13 cellular contexts compared by ENCODE assay signal in the genomic region with DNA sequence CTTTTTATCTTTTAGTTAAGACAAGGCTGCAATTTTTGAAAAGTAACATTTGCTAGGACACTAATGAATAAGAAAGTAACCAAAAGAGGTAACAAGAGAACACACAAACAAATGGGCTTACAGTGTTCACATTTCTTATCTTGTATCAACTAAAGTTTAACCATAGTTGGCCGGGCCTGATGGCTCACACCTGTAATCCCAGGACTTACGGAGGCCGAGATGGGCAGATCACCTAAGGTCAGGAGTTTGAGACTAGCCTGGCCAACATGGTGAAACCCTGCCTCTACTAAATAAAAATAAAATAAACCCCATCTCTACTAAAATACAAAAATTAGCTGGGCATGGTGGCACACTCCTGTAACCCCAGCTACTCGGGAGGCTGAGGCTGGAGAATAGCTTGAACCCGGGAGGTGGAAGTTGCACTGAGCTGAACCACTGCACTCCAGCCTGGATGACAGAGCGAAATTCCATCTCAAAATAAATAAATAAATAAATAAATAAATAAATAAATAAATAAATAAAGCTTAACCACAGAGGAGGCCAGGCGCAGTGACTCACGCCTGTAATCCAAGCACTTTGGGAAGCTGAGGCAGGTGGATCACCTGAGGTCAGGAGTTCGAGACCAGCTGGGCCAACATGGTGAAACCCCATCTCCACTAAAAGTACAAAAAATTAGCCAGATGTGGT. TPM values are rescaled to one million over a fixed set of nuclear protein-coding genes. Genes with fewer than 3 reads are reported as not detected.
DNase-seq lines count a peak whose midpoint lies in the region; ATAC-seq and TF ChIP-seq lines count a peak whose summit lies in the region.
"Not testable (repeated sequence)": the region's sequence is repeated elsewhere in the genome, so short reads cannot be mapped to it uniquely, and the experiment has no call there.
"Had no signal": no experiment of that assay in that cellular context is flagged by ENCODE, and none has a peak within 500 bp of the region (broad histone marks: within the 10 kb centered on the region; RNA-seq: fewer than 3 reads in every experiment).

No MANE protein-coding gene starts in this region.

- H3K4me1 ChIP-seq in CD4-positive, alpha-beta memory T cell (ENCODE audit: insufficient read depth, low read length); prostate gland (replicated peaks): not testable (repeated sequence)

- H3K27me3 ChIP-seq in CD4-positive, alpha-beta memory T cell (ENCODE audit: insufficient read depth, low read length); prostate gland (replicated peaks; ENCODE audit: insufficient read depth): not testable (repeated sequence)

- not testable (repeated sequence) for H3K4me3 ChIP-seq in CD4-positive, alpha-beta memory T cell (ENCODE audit: low read length in 2 of 2); prostate gland

- not testable (repeated sequence) for H3K9me3 Mint-ChIP-seq in CD4-positive, alpha-beta memory T cell; activated T-cell treated with anti-CD3 and anti-CD28 coated beads, Interleukin-2, amount 50 U/mL, for 72 hours; MCF 10A (ENCODE audit: unreplicated experiment); memory B cell; type B pancreatic cell

- H3K4me3 Mint-ChIP-seq in CD4-positive, alpha-beta memory T cell: peak overlapping the region in 5 of 8 donors; percentile 10 to 46 (median 30)
- H3K4me3 Mint-ChIP-seq in T-helper 17 cell, memory B cell, type B pancreatic cell: not testable (repeated sequence)
- peak overlapping the region; percentile 49 to 52 for H3K4me3 Mint-ChIP-seq in activated T-cell treated with anti-CD3 and anti-CD28 coated beads, Interleukin-2, amount 50 U/mL, for 72 hours
- peak overlapping the region; percentile 83 for H3K4me3 Mint-ChIP-seq in MCF 10A (ENCODE audit: unreplicated experiment)

- TF ChIP-seq CTCF in MCF 10A (IDR thresholded peaks at IDR 0.05; ENCODE audit: unreplicated experiment); prostate gland (IDR thresholded peaks at IDR 0.05); type B pancreatic cell (conservative IDR thresholded peaks at IDR 0.05): not testable (repeated sequence)

- peaks cover 0 to 24% of the 10 kb centered on the region in 2 donors for H3K36me3 Mint-ChIP-seq in CD4-positive, alpha-beta memory T cell
- H3K36me3 Mint-ChIP-seq in T-helper 17 cell (ENCODE audit: low read depth); activated T-cell treated with anti-CD3 and anti-CD28 coated beads, Interleukin-2, amount 50 U/mL, for 72 hours (ENCODE audit: insufficient read depth in 2 of 2); MCF 10A (ENCODE audit: insufficient read depth, unreplicated experiment); memory B cell; type B pancreatic cell: not testable (repeated sequence)

- POLR2A ChIA-PET in CD4-positive, alpha-beta memory T cell (lab: Charles Lee; ENCODE audit: partially characterized antibody): interaction anchor here (1.0 to 4.0 kb wide), 8 partner anchors 16 to 185 kb away, joined by 4 to 67 read pairs (median 22); a partner anchor contains a TSS
- POLR2A ChIA-PET in MCF 10A (lab: Yijun Ruan, JAX): interaction anchor here (0.8 to 2.9 kb wide), 3 partner anchors 85 to 185 kb away, joined by 3 to 32 read pairs (median 4); a partner anchor contains a TSS

- peak overlapping the region in 5 of 7 donors; percentile 43 to 80 (median 66) for H3K27ac Mint-ChIP-seq in CD4-positive, alpha-beta memory T cell
- H3K27ac Mint-ChIP-seq in T-helper 17 cell (peak overlapping the region; percentile 21), memory B cell (peak overlapping the region; percentile 38), type B pancreatic cell (peak overlapping the region; percentile 26)
- H3K27ac Mint-ChIP-seq in activated T-cell treated with anti-CD3 and anti-CD28 coated beads, Interleukin-2, amount 50 U/mL, for 72 hours; MCF 10A (ENCODE audit: low read depth, unreplicated experiment): not testable (repeated sequence)

- not testable (repeated sequence) for H3K27me3 Mint-ChIP-seq in CD4-positive, alpha-beta memory T cell; T-helper 17 cell; memory B cell; type B pancreatic cell
- peaks cover 12% of the 10 kb centered on the region for H3K27me3 Mint-ChIP-seq in activated T-cell treated with anti-CD3 and anti-CD28 coated beads, Interleukin-2, amount 50 U/mL, for 72 hours (ENCODE audit: low read depth)
- H3K27me3 Mint-ChIP-seq in MCF 10A (ENCODE audit: insufficient read depth, unreplicated experiment): peaks cover 13% of the 10 kb centered on the region

- not testable (repeated sequence) for ATAC-seq in T-helper 17 cell; activated T-cell treated with anti-CD3 and anti-CD28 coated beads, Interleukin-2, amount 50 U/mL, for 72 hours (replicated peaks in 1 of 2); memory B cell (ENCODE audit: low read depth)

- TF ChIP-seq POLR2A in prostate gland (IDR thresholded peaks at IDR 0.05): not testable (repeated sequence)

- H3K36me3 ChIP-seq in CD4-positive, alpha-beta memory T cell (ENCODE audit: insufficient read depth, low read length); prostate gland: not testable (repeated sequence)
- H3K36me3 ChIP-seq in KOPT-K1 (ENCODE audit: insufficient read depth, low read length): peaks cover 17% of the 10 kb centered on the region; the same call in 1 of the 2 replicates

- BruUV-seq in MCF 10A (replicated peaks; lab: Mats Ljungman, UMichigan): not testable (repeated sequence)

- H3K4me1 Mint-ChIP-seq in CD4-positive, alpha-beta memory T cell: peaks cover 5 to 23% (median 16%) of the 10 kb centered on the region in 4 donors
- H3K4me1 Mint-ChIP-seq in T-helper 17 cell; MCF 10A (ENCODE audit: insufficient read depth, unreplicated experiment); memory B cell: not testable (repeated sequence)
- H3K4me1 Mint-ChIP-seq in activated T-cell treated with anti-CD3 and anti-CD28 coated beads, Interleukin-2, amount 50 U/mL, for 72 hours (ENCODE audit: low read depth): peaks cover 15% of the 10 kb centered on the region
- H3K4me1 Mint-ChIP-seq in type B pancreatic cell (ENCODE audit: unreplicated experiment): peaks cover 20% of the 10 kb centered on the region

- H3K9me3 ChIP-seq in CD4-positive, alpha-beta memory T cell (ENCODE audit: control insufficient read depth in 1 of 2, low read length in 2 of 2); KOPT-K1 (ENCODE audit: insufficient read depth, low read length, poor library complexity, severe bottlenecking); T-helper 17 cell (ENCODE audit: control insufficient read depth, low read length, poor library complexity, severe bottlenecking); prostate gland: not testable (repeated sequence)

- 70% methylated on average over 9 of the region's 9 CpGs for WGBS in prostate gland

- intact Hi-C loops in CD4-positive, alpha-beta memory T cell (cut with micrococcal nuclease): loop anchor here (1.0 to 5.0 kb wide), 3 partner anchors 68 to 186 kb away; a partner anchor contains a TSS
- intact Hi-C loops in MCF 10A (cut with micrococcal nuclease) (loop anchor here (5.0 kb wide), 1 partner anchor 102 kb away; a partner anchor contains a TSS), prostate gland (cut with DNase I) (loop anchor here (5.0 to 10.0 kb wide), 2 partner anchors 64 to 83 kb away; a partner anchor contains a TSS)

- peak overlapping the region; percentile 85 for H3K27ac ChIP-seq in CD4-positive, alpha-beta memory T cell (ENCODE audit: low read depth, low read length)
- peak overlapping the region; percentile 97 for H3K27ac ChIP-seq in KOPT-K1 (ENCODE audit: low read depth, low read length, poor library complexity, severe bottlenecking)
- H3K27ac ChIP-seq in prostate gland: peak overlapping the region; percentile 83 to 84

- CTCF ChIA-PET in CD4-positive, alpha-beta memory T cell (lab: Charles Lee; ENCODE audit: partially characterized antibody): interaction anchor here (0.7 to 4.9 kb wide), 6 partner anchors 43 to 411 kb away, joined by 3 to 31 read pairs (median 6); no protein-coding TSS in a partner anchor
- CTCF ChIA-PET in MCF 10A (lab: Yijun Ruan, JAX): interaction anchor here (1.0 to 7.3 kb wide), 7 partner anchors 14 to 411 kb away, joined by 3 to 68 read pairs (median 5); no protein-coding TSS in a partner anchor

- DNase-seq in CD4-positive, alpha-beta memory T cell; T-helper 17 cell; activated T-cell treated with anti-CD3 and anti-CD28 coated beads, Interleukin-2, amount 50 U/mL, for 72 hours; MCF 10A (ENCODE audit: unreplicated experiment); memory B cell (ENCODE audit: low spot score in 2 of 2); prostate gland (ENCODE audit: low spot score); type B pancreatic cell (ENCODE audit: extremely low spot score, unreplicated experiment): not testable (repeated sequence)

RNA-seq across cellular contexts. Expression of a gene that starts 36.1 kb away (rescaled TPM):
- 1 to 10 TPM; 2.2 to 2.3 TPM for total RNA-seq in CD4-positive, alpha-beta memory T cell
- polyA plus RNA-seq in CD4-positive, alpha-beta memory T cell: under 1 TPM; 0.21 to 0.25 TPM
- total RNA-seq in T-helper 17 cell: 1 to 10 TPM; 2.9 to 4.2 TPM
- total RNA-seq in activated T-cell treated with anti-CD3 and anti-CD28 coated beads, Interleukin-2, amount 50 U/mL, for 72 hours: 1 to 10 TPM; 2.9 to 3.1 TPM
- 0.42 and 0.44 TPM in 2 replicates for total RNA-seq in MCF 10A (2022)
- total RNA-seq in prostate gland: 1 to 10 TPM; 1.4 to 9.4 TPM
- total RNA-seq in type B pancreatic cell (ENCODE audit: low replicate concordance): 0.86 and 17.9 TPM in 2 replicates
- total RNA-seq: Daoy had no signal

RNA-seq across cellular contexts. Expression of a gene that starts 42.3 kb away (rescaled TPM):
- not detected for total RNA-seq in CD4-positive, alpha-beta memory T cell
- not detected for polyA plus RNA-seq in CD4-positive, alpha-beta memory T cell
- not detected for total RNA-seq in T-helper 17 cell
- under 1 TPM; 0.28 to 0.31 TPM for total RNA-seq in activated T-cell treated with anti-CD3 and anti-CD28 coated beads, Interleukin-2, amount 50 U/mL, for 72 hours
- not detected in 2 replicates for total RNA-seq in MCF 10A (2022)
- total RNA-seq in prostate gland: 10 to 100 TPM; 28.3 to 57.6 TPM
- 3.9 and 15.3 TPM in 2 replicates for total RNA-seq in type B pancreatic cell (ENCODE audit: low replicate concordance)
- total RNA-seq: Daoy, IMR-90, left cardiac atrium, mesothelial cell of epicardium, Right ventricle myocardium inferior had no signal
- polyA plus RNA-seq: IMR-90 had no signal
